ENCODE assay signal across 1 cellular context in the genomic region with DNA sequence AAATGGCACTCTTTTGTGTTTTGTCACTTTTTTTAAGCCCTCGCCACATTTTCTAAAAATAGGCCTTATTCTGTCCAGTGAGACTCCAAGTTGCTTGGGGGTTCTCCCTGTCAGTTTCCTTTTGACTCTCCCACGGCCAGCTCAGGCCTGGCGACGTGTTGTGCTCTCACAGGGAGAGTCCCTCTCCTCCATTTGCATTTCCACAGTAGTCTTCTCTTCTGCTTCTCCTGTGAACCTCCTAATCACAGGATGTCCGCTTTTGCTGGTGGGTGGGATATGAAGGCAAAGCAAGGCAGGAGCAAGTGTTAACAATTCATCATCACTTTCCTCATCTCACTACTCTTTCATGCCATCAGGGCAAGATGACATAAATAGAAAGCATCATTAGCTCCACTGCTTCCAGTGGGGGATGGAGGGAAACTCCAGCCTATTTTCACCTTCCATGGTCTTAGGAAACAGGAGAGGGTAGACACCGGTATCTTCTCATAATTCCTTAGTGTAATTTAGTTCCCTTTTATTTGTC.
A peak's percentile ranks its signal among the peaks of the same experiment; 100 is the strongest.
TF ChIP-seq lines count a peak whose summit lies in the region.

No MANE protein-coding gene starts in this region.

TF ChIP-seq in GM12878, 131 proteins besides CTCF, POLR2A, EP300 and RAD21 (continued from another document):
- TF ChIP-seq, protein P1, sequence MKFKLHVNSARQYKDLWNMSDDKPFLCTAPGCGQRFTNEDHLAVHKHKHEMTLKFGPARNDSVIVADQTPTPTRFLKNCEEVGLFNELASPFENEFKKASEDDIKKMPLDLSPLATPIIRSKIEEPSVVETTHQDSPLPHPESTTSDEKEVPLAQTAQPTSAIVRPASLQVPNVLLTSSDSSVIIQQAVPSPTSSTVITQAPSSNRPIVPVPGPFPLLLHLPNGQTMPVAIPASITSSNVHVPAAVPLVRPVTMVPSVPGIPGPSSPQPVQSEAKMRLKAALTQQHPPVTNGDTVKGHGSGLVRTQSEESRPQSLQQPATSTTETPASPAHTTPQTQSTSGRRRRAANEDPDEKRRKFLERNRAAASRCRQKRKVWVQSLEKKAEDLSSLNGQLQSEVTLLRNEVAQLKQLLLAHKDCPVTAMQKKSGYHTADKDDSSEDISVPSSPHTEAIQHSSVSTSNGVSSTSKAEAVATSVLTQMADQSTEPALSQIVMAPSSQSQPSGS (IDR thresholded peaks at IDR 0.05; ENCODE audit: low read length): peak; percentile 96
- TF ChIP-seq ELK1 (IDR thresholded peaks at IDR 0.05; ENCODE audit: low read depth, low read length) (no peak), TCF3 (IDR thresholded peaks at IDR 0.05; ENCODE audit: borderline replicate concordance, insufficient read depth, low read depth, low read length) (no peak), ASH2L (IDR thresholded peaks at IDR 0.05; ENCODE audit: borderline replicate concordance, low read depth) (no peak; the same call in 1 of the 2 replicates), IRF4 (IDR thresholded peaks at IDR 0.05; ENCODE audit: low read depth, low read length) (peak; percentile 97), RB1 (IDR thresholded peaks at IDR 0.05; ENCODE audit: borderline replicate concordance) (0 out of 2 replicates have a peak, but pooled peaks have one; percentile 26), SRF (IDR thresholded peaks at IDR 0.05; ENCODE audit: low read depth in 2 of 2, low read length in 2 of 2) (0 out of 4 replicates have a peak, but pooled peaks of 1 of the 2 experiments have one; percentile 47), SPI1 (IDR thresholded peaks at IDR 0.05; ENCODE audit: borderline replicate concordance, insufficient read depth, low read depth, low read length) (peak; percentile 43; the same call in 1 of the 2 replicates), SMARCA5 (IDR thresholded peaks at IDR 0.05) (0 out of 2 replicates have a peak, but pooled peaks have one; percentile 27), NFXL1 (IDR thresholded peaks at IDR 0.05; ENCODE audit: borderline replicate concordance) (no peak), ATF7 (IDR thresholded peaks at IDR 0.05; ENCODE audit: low read depth) (peak; percentile 96), CHD1 (IDR thresholded peaks at IDR 0.05; ENCODE audit: low read depth, low read length) (no peak), SREBF1 (IDR thresholded peaks at IDR 0.05; ENCODE audit: low read length) (0 out of 2 replicates have a peak, but pooled peaks have one; percentile 28), CHD2 (IDR thresholded peaks at IDR 0.05; ENCODE audit: borderline replicate concordance, low read depth, low read length) (peak; percentile 82), MLLT1 (IDR thresholded peaks at IDR 0.05) (peak; percentile 85), YY1 (IDR thresholded peaks at IDR 0.05; ENCODE audit: low read depth, low read length) (peak; percentile 95), ZZZ3 (IDR thresholded peaks at IDR 0.05; ENCODE audit: control insufficient read depth, insufficient read length, low read depth) (no peak), NR2F1 (conservative IDR thresholded peaks at IDR 0.05) (peak; percentile 83; the same call in 1 of the 2 replicates), LARP7 (IDR thresholded peaks at IDR 0.05) (no peak), ZNF622 (IDR thresholded peaks at IDR 0.05) (no peak), ZNF217 (IDR thresholded peaks at IDR 0.05) (peak; percentile 92)
- TF ChIP-seq, protein P2, sequence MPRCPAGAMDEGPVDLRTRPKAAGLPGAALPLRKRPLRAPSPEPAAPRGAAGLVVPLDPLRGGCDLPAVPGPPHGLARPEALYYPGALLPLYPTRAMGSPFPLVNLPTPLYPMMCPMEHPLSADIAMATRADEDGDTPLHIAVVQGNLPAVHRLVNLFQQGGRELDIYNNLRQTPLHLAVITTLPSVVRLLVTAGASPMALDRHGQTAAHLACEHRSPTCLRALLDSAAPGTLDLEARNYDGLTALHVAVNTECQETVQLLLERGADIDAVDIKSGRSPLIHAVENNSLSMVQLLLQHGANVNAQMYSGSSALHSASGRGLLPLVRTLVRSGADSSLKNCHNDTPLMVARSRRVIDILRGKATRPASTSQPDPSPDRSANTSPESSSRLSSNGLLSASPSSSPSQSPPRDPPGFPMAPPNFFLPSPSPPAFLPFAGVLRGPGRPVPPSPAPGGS (IDR thresholded peaks at IDR 0.05; ENCODE audit: borderline replicate concordance, insufficient read depth, low read depth, low read length, poor library complexity, severe bottlenecking): peak; percentile 99
